ENCODE assay signal across 16 cellular contexts in the genomic region with DNA sequence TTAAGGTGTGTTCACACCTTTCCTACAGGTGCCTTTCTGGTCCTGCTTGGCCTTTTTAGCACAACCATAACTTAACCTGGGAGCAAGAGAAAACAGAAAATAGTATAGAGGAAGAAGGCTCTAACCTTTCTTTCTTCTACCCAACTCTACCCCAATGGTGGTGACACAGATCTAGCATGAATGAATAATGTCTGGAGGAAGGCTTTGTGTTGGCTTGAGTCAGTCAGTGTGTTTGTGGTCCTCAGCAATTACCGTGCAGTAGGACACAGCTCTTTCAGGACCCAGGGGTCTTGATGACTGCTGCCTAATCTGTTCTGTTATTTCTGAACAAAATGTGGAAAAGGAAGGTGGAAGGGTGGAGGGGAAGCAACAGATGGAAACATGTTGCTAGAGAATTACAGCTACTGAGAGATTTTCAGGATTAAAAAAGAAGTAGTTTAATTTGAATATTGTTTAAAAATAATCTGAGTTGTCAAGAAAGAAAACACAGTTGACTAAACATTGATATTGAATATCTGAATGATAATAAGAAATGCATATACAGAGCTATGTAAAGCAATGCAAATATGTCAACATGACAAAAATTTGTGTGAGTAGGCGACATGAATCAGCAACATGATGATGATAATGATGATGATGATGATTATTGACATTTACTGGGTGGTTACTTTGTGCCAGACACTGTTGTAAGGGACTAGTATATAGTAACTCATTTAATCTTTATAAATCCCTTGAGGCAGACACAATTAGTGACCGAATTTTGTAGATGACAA. TPM values are rescaled to one million over a fixed set of nuclear protein-coding genes. Genes with fewer than 3 reads are reported as not detected.
DNase-seq lines count a peak whose midpoint lies in the region; ATAC-seq, FAIRE-seq and TF ChIP-seq lines count a peak whose summit lies in the region.
"Had no signal": no experiment of that assay in that cellular context is flagged by ENCODE, and none has a peak within 500 bp of the region (broad histone marks: within the 10 kb centered on the region; RNA-seq: fewer than 3 reads in every experiment).

No MANE protein-coding gene starts in this region.

- no peak overlapping the region for H3K4me2 ChIP-seq in A549
- H3K4me2 ChIP-seq: KMS-11 had no signal

- CTCF ChIA-PET in A549 (lab: Yijun Ruan, JAX), result no interaction called here

- TF ChIP-seq CTCF in A549 (IDR thresholded peaks at IDR 0.05) (no peak), ascending aorta (IDR thresholded peaks at IDR 0.05) (no peak)

- no peaks in the 10 kb centered on the region for H3K9me3 ChIP-seq in A549
- no peaks in the 10 kb centered on the region for H3K9me3 ChIP-seq in ascending aorta
- H3K9me3 ChIP-seq: Caco-2 had no signal

- H3K4me3 Mint-ChIP-seq in activated T-helper 17 cell treated with anti-CD3 and anti-CD28 coated beads, Interleukin-2, amount 50 U/mL, for 72 hours, result no peak overlapping the region
- no peak overlapping the region for H3K4me3 Mint-ChIP-seq in stimulated activated effector memory CD8-positive, alpha-beta T cell treated with anti-CD3 and anti-CD28 coated beads, Interleukin-12 subunit alpha, Interleukin-12 subunit beta, amount 100 ng/mL, for 72 hours
- H3K4me3 Mint-ChIP-seq: CD4-positive, alpha-beta T cell; IgD-negative memory B cell had no signal

- intact Hi-C loops in ascending aorta (cut with DNase I), result no loop called here

- H3K36me3 Mint-ChIP-seq in activated T-helper 17 cell treated with anti-CD3 and anti-CD28 coated beads, Interleukin-2, amount 50 U/mL, for 72 hours (ENCODE audit: low read depth), result no peaks in the 10 kb centered on the region
- no peaks in the 10 kb centered on the region for H3K36me3 Mint-ChIP-seq in stimulated activated effector memory CD8-positive, alpha-beta T cell treated with anti-CD3 and anti-CD28 coated beads, Interleukin-12 subunit alpha, Interleukin-12 subunit beta, amount 100 ng/mL, for 72 hours
- H3K36me3 Mint-ChIP-seq: IgD-negative memory B cell had no signal

- TF ChIP-seq POLR2A in A549 (IDR thresholded peaks at IDR 0.05; ENCODE audit: low read length), result no peak
- no peak for TF ChIP-seq POLR2A in GM12891 (IDR thresholded peaks at IDR 0.05; ENCODE audit: low read depth, low read length)

- TF ChIP-seq RAD21 in A549 (conservative IDR thresholded peaks at IDR 0.05 in 1 of 2, IDR thresholded peaks at IDR 0.05 in 1 of 2), result no peak

- no peaks in the 10 kb centered on the region for H3K27me3 ChIP-seq in ascending aorta

- H3K27me3 Mint-ChIP-seq in activated T-helper 17 cell treated with anti-CD3 and anti-CD28 coated beads, Interleukin-2, amount 50 U/mL, for 72 hours, result peaks cover 38% of the 10 kb centered on the region

- DNase-seq in A549 (ENCODE audit: low read depth in 1 of 2, low spot score in 1 of 2) (no peak), GM12891 (ENCODE audit: insufficient read length, low spot score) (no peak), ascending aorta (ENCODE audit: low spot score in 2 of 2) (no peak), KBM-7 (no peak)
- no peak for DNase-seq in stimulated activated effector memory CD8-positive, alpha-beta T cell treated with anti-CD3 and anti-CD28 coated beads, Interleukin-12 subunit alpha, Interleukin-12 subunit beta, amount 100 ng/mL, for 72 hours (ENCODE audit: low spot score in 2 of 2)
- DNase-seq: Caco-2; CD4-positive, alpha-beta T cell; DMS79; GF-D8 had no signal

- WGBS in A549 (ENCODE audit: missing lambda C conversion rate), result 51% methylated on average over 3 of the region's 3 CpGs

- no peak for FAIRE-seq in A549 (lab: Jason Lieb, UNC)
- peak; percentile 23 for FAIRE-seq in GM12891 (lab: Jason Lieb, UNC)
- FAIRE-seq: A204.1, D721Med had no signal

- no peak overlapping the region for H3K27ac ChIP-seq in A549
- H3K27ac ChIP-seq in ascending aorta, result no peak overlapping the region
- H3K27ac ChIP-seq: C4-2B, HL-60, KMS-11 had no signal

- no peaks in the 10 kb centered on the region for H3K4me1 Mint-ChIP-seq in activated T-helper 17 cell treated with anti-CD3 and anti-CD28 coated beads, Interleukin-2, amount 50 U/mL, for 72 hours
- H3K4me1 Mint-ChIP-seq in stimulated activated effector memory CD8-positive, alpha-beta T cell treated with anti-CD3 and anti-CD28 coated beads, Interleukin-12 subunit alpha, Interleukin-12 subunit beta, amount 100 ng/mL, for 72 hours, result no peaks in the 10 kb centered on the region
- H3K4me1 Mint-ChIP-seq: IgD-negative memory B cell had no signal

- no peak overlapping the region for H3K27ac Mint-ChIP-seq in activated T-helper 17 cell treated with anti-CD3 and anti-CD28 coated beads, Interleukin-2, amount 50 U/mL, for 72 hours
- H3K27ac Mint-ChIP-seq in stimulated activated effector memory CD8-positive, alpha-beta T cell treated with anti-CD3 and anti-CD28 coated beads, Interleukin-12 subunit alpha, Interleukin-12 subunit beta, amount 100 ng/mL, for 72 hours, result no peak overlapping the region
- H3K27ac Mint-ChIP-seq: CD4-positive, alpha-beta T cell; IgD-negative memory B cell had no signal

- H3K4me3 ChIP-seq in A549, result no peak overlapping the region
- no peak overlapping the region for H3K4me3 ChIP-seq in ascending aorta

- H3K4me1 ChIP-seq in A549 (no peaks in the 10 kb centered on the region; the same call in 2 of the 3 replicates), ascending aorta (no peaks in the 10 kb centered on the region)
- H3K4me1 ChIP-seq: Caco-2 had no signal

- H3K36me3 ChIP-seq in ascending aorta, result no peaks in the 10 kb centered on the region

- no peak for ATAC-seq in A549
- ATAC-seq in activated T-helper 17 cell treated with anti-CD3 and anti-CD28 coated beads, Interleukin-2, amount 50 U/mL, for 72 hours (replicated peaks), result peak; percentile 56
- peak; percentile 60 for ATAC-seq in stimulated activated effector memory CD8-positive, alpha-beta T cell treated with anti-CD3 and anti-CD28 coated beads, Interleukin-12 subunit alpha, Interleukin-12 subunit beta, amount 100 ng/mL, for 72 hours

- POLR2A ChIA-PET in A549 (lab: Yijun Ruan, JAX), result no interaction called here

- no peaks in the 10 kb centered on the region for H3K9me3 Mint-ChIP-seq in activated T-helper 17 cell treated with anti-CD3 and anti-CD28 coated beads, Interleukin-2, amount 50 U/mL, for 72 hours
- H3K9me3 Mint-ChIP-seq in stimulated activated effector memory CD8-positive, alpha-beta T cell treated with anti-CD3 and anti-CD28 coated beads, Interleukin-12 subunit alpha, Interleukin-12 subunit beta, amount 100 ng/mL, for 72 hours, result no peaks in the 10 kb centered on the region
- H3K9me3 Mint-ChIP-seq: CD4-positive, alpha-beta T cell had no signal

- in situ Hi-C loops in KBM-7 (cut with MboI; ENCODE audit: low pct_unique_long_range_greater_than_20kb, low sequenced_read_pairs), result no loop called here

- TF ChIP-seq EP300 in A549 (IDR thresholded peaks at IDR 0.05), result no peak

TF ChIP-seq in A549, 52 proteins besides CTCF, POLR2A, EP300 and RAD21 (continues in another document):
- TF ChIP-seq, protein P1, sequence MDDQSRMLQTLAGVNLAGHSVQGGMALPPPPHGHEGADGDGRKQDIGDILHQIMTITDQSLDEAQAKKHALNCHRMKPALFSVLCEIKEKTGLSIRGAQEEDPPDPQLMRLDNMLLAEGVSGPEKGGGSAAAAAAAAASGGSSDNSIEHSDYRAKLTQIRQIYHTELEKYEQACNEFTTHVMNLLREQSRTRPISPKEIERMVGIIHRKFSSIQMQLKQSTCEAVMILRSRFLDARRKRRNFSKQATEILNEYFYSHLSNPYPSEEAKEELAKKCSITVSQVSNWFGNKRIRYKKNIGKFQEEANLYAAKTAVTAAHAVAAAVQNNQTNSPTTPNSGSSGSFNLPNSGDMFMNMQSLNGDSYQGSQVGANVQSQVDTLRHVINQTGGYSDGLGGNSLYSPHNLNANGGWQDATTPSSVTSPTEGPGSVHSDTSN (IDR thresholded peaks at IDR 0.05), result no peak
- TF ChIP-seq HOXA7 (CRISPR knock-in tag; IDR thresholded peaks at IDR 0.05) (no peak), POLR2AphosphoS2 (conservative IDR thresholded peaks at IDR 0.05; ENCODE audit: low read length) (no peak), MAFK (IDR thresholded peaks at IDR 0.05; ENCODE audit: partially characterized antibody) (peak; percentile 65)

TF ChIP-seq in GM12891, 5 proteins besides CTCF, POLR2A, EP300 and RAD21:
- no peak for TF ChIP-seq PAX5 (IDR thresholded peaks at IDR 0.05; ENCODE audit: insufficient read depth, low read length, severe bottlenecking)
- no peak for TF ChIP-seq TAF1 (IDR thresholded peaks at IDR 0.05; ENCODE audit: low read depth, low read length)
- no peak for TF ChIP-seq POLR2AphosphoS5 (IDR thresholded peaks at IDR 0.05; ENCODE audit: low read depth, low read length)
- TF ChIP-seq POU2F2 (IDR thresholded peaks at IDR 0.05; ENCODE audit: low read depth, low read length), result no peak
- TF ChIP-seq SPI1 (IDR thresholded peaks at IDR 0.05; ENCODE audit: low read depth, low read length), result no peak

RNA-seq across cellular contexts. Expression of a gene that starts 55.3 kb away (rescaled TPM):
- polyA plus RNA-seq in A549 (2011; rRNA removed) (43.4 and 68.1 TPM in 2 replicates), A549 (2017; fragmentation: RNase III; extraction: RNeasy Plus Mini Kit Qiagen cat#74134 plus additional on column Dnase treatment) (39.8 to 42.6 TPM (median 40.5 TPM) in 3 replicates)
- 22.5 and 23.5 TPM in 2 replicates for polyA plus RNA-seq in A549 (2012; cell fraction: cytosol; rRNA removed)
- polyA plus RNA-seq in A549 (2012; cell fraction: nucleus; rRNA removed), result 8.7 and 12.1 TPM in 2 replicates
- 13.2 and 15.1 TPM in 2 replicates for polyA minus RNA-seq in A549 (2011; rRNA and poly(A)+ RNA removed)
- polyA plus RNA-seq in GM12891 (2012; ENCODE audit: low read depth, missing spikeins), result 25.1 TPM
- 10 to 100 TPM; 24.0 to 37.0 TPM for total RNA-seq in activated T-helper 17 cell treated with anti-CD3 and anti-CD28 coated beads, Interleukin-2, amount 50 U/mL, for 72 hours
- total RNA-seq in ascending aorta, result 17.6 TPM

RNA-seq across cellular contexts. Expression of a gene that starts 55.6 kb away (rescaled TPM):
- polyA plus RNA-seq in A549 (2011; rRNA removed), result 6.9 and 9.4 TPM in 2 replicates
- 0.52 and 0.60 TPM in 2 replicates for polyA plus RNA-seq in A549 (2012; cell fraction: cytosol; rRNA removed)
- polyA plus RNA-seq in A549 (2012; cell fraction: nucleus; rRNA removed), result 0.24 TPM in 2 replicates
- polyA plus RNA-seq in A549 (2017; fragmentation: RNase III; extraction: RNeasy Plus Mini Kit Qiagen cat#74134 plus additional on column Dnase treatment), result 3.3 to 3.7 TPM (median 3.4 TPM) in 3 replicates
- polyA minus RNA-seq in A549 (2011; rRNA and poly(A)+ RNA removed), result 1.5 and 6.2 TPM in 2 replicates
- 2.6 TPM for polyA plus RNA-seq in GM12891 (2012; ENCODE audit: low read depth, missing spikeins)
- 10 to 100 TPM in 1 of 2 donors, 1 to 10 TPM in 1; 6.0 to 14.3 TPM for total RNA-seq in activated T-helper 17 cell treated with anti-CD3 and anti-CD28 coated beads, Interleukin-2, amount 50 U/mL, for 72 hours
- not detected for total RNA-seq in ascending aorta

Comparison
In these comparisons a context has a peak if more than half of its experiments do, and no peak if none do; other contexts are left out.
1. ATAC-seq: peak in activated T-helper 17 cell treated with anti-CD3 and anti-CD28 coated beads, Interleukin-2, amount 50 U/mL, for 72 hours (single experiment) and stimulated activated effector memory CD8-positive, alpha-beta T cell treated with anti-CD3 and anti-CD28 coated beads, Interleukin-12 subunit alpha, Interleukin-12 subunit beta, amount 100 ng/mL, for 72 hours (single experiment); none in A549 (0 of 2).